20 cellular contexts compared by ENCODE assay signal in the genomic region with DNA sequence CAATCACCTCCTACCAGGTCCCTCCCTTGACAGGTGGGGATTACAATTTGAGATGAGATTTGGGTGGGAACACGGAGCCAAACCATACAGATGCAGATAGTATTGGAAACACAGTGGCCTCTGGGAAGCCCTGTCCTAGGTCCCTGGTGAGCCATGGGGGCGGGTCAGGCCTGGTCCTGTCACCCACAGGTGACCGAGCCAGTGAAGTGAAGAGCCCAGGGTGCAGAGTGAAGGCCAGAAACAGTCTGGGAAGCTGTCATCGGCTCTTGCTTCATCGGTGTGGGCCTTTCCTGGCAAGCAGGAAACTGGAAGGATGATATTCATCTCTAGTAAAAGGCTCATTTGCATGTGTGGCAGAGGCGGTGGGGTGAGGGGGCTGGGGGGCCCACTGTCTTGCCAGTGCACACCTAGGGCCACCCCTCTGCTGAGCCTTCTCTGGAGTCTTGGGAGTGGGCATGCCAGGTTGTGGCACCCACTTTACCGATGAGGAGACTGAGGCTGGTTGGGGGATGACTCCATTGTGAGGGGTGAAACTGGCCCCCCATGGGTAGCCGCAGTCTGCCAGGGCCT.
DNase-seq lines count a peak whose midpoint lies in the region; ATAC-seq and TF ChIP-seq lines count a peak whose summit lies in the region.
"Had no signal": no experiment of that assay in that cellular context is flagged by ENCODE, and none has a peak within 500 bp of the region (broad histone marks: within the 10 kb centered on the region; RNA-seq: fewer than 3 reads in every experiment).

No MANE protein-coding gene starts in this region.

- H3K27me3 ChIP-seq in right cardiac atrium (ENCODE audit: control insufficient read depth, insufficient read depth): no peaks in the 10 kb centered on the region
- H3K27me3 ChIP-seq in heart right ventricle: peaks cover 0 to 40% (median 11%) of the 10 kb centered on the region in 7 donors

- no peaks in the 10 kb centered on the region for H3K36me3 Mint-ChIP-seq in chondrocyte (ENCODE audit: low read depth)
- H3K36me3 Mint-ChIP-seq: CD4-positive, alpha-beta memory T cell had no signal

- H3K27ac ChIP-seq in right cardiac atrium (ENCODE audit: low read length) (no peak overlapping the region), heart right ventricle (no peak overlapping the region)
- H3K27ac ChIP-seq: SJSA1 had no signal

- H3K9me3 ChIP-seq in right cardiac atrium (ENCODE audit: control insufficient read depth, low read length) (no peaks in the 10 kb centered on the region), heart right ventricle (peaks cover 0 to 8% (median 0%) of the 10 kb centered on the region in 11 donors)

- ATAC-seq in right cardiac atrium: no peak
- ATAC-seq in heart right ventricle: no peak
- ATAC-seq in GM21360 (IDR thresholded peaks at IDR 0.05; ENCODE audit: unreplicated experiment): no peak
- ATAC-seq: HCT116 had no signal

- intact Hi-C loops in right cardiac atrium (cut with DNase I) (no loop called here), heart right ventricle (cut with DNase I) (no loop called here), posterior vena cava (cut with DNase I) (no loop called here)

- H3K27me3 Mint-ChIP-seq in chondrocyte (ENCODE audit: low read depth): peaks cover 12% of the 10 kb centered on the region
- H3K27me3 Mint-ChIP-seq: CD4-positive, alpha-beta memory T cell had no signal

- 80% methylated on average over 8 of the region's 8 CpGs for WGBS in right cardiac atrium
- WGBS in heart right ventricle, 2 donors: 76 to 78% methylated on average over 8 of the region's 8 CpGs

- H3K27ac Mint-ChIP-seq in chondrocyte (ENCODE audit: unreplicated experiment): no peak overlapping the region
- H3K27ac Mint-ChIP-seq: CD4-positive, alpha-beta memory T cell had no signal

- H3K9me3 Mint-ChIP-seq in chondrocyte (ENCODE audit: low read depth): no peaks in the 10 kb centered on the region

- TF ChIP-seq CTCF in heart right ventricle (IDR thresholded peaks at IDR 0.05) (no peak), chondrocyte (IDR thresholded peaks at IDR 0.05) (no peak)

- DNase-seq in right cardiac atrium: peak in 2 of 3 donors; percentile 12 to 23
- no peak for DNase-seq in heart right ventricle
- DNase-seq in chondrocyte (ENCODE audit: low spot score): peak; percentile 67
- DNase-seq in posterior vena cava (ENCODE audit: low spot score): peak; percentile 34
- DNase-seq in central memory CD4-positive, alpha-beta T cell: no peak
- DNase-seq in putamen (ENCODE audit: low spot score): no peak
- DNase-seq: CD4-positive, alpha-beta memory T cell; COR-L47; DMS79; GF-D8; Kasumi-1; NCI-H1105; NCI-H1436 treated with DMSO at 0.1 percent for 48 hours; NCI-H187 treated with DMSO at 0.1 percent for 48 hours; NCI-H510A treated with DMSO at 0.1 percent for 48 hours; NCI-H774 had no signal

- no peaks in the 10 kb centered on the region for H3K36me3 ChIP-seq in heart right ventricle
- H3K36me3 ChIP-seq: SJSA1 had no signal

- no peak overlapping the region for H3K4me3 Mint-ChIP-seq in chondrocyte (ENCODE audit: unreplicated experiment)
- H3K4me3 Mint-ChIP-seq: CD4-positive, alpha-beta memory T cell had no signal

- H3K4me1 ChIP-seq in right cardiac atrium (ENCODE audit: control insufficient read depth, insufficient read depth, low read length) (no peaks in the 10 kb centered on the region), heart right ventricle (no peaks in the 10 kb centered on the region)
- H3K4me1 ChIP-seq: SJSA1 had no signal

- no peak overlapping the region for H3K4me3 ChIP-seq in right cardiac atrium (ENCODE audit: low read length)
- no peak overlapping the region for H3K4me3 ChIP-seq in heart right ventricle
- H3K4me3 ChIP-seq: K562, SJSA1 had no signal

- no peaks in the 10 kb centered on the region for H3K4me1 Mint-ChIP-seq in chondrocyte (ENCODE audit: low read depth)

Comparison
In these comparisons a context has a peak if more than half of its experiments do, and no peak if none do; other contexts are left out.
1. DNase-seq: peak in right cardiac atrium (2 of 3), chondrocyte (single experiment) and posterior vena cava (single experiment); none in heart right ventricle (0 of 2), central memory CD4-positive, alpha-beta T cell (single experiment) and putamen (single experiment).